In genomic region chr1:41843378-41843777, GRCh38 we compare ENCODE assay signal across 21 cellular contexts.
A peak's percentile ranks its signal among the peaks of the same experiment; 100 is the strongest.
DNase-seq lines count a peak whose midpoint lies in the region; ATAC-seq and TF ChIP-seq lines count a peak whose summit lies in the region.
"Had no signal": no experiment of that assay in that cellular context is flagged by ENCODE, and none has a peak within 500 bp of the region (broad histone marks: within the 10 kb centered on the region; RNA-seq: fewer than 3 reads in every experiment).

No MANE protein-coding gene starts in this region.

- no peak overlapping the region for H3K4me3 Mint-ChIP-seq in nephron progenitor cell
- no peak overlapping the region for H3K4me3 Mint-ChIP-seq in natural killer cell
- H3K4me3 Mint-ChIP-seq in effector memory CD8-positive, alpha-beta T cell: no peak overlapping the region
- H3K4me3 Mint-ChIP-seq: naive thymus-derived CD8-positive, alpha-beta T cell had no signal

- H3K27ac Mint-ChIP-seq in nephron progenitor cell (peak overlapping the region; percentile 79), natural killer cell (peak overlapping the region in 1 of 2 donors; percentile 70)
- peak overlapping the region in 1 of 2 donors; percentile 47 for H3K27ac Mint-ChIP-seq in effector memory CD8-positive, alpha-beta T cell

- TF ChIP-seq POLR2A in transverse colon (IDR thresholded peaks at IDR 0.05): no peak

- no peak overlapping the region for H3K4me3 ChIP-seq in epithelial cell of esophagus (ENCODE audit: low read length)
- H3K4me3 ChIP-seq in transverse colon: no peak overlapping the region
- H3K4me3 ChIP-seq: adrenal gland; BLaER1 treated with 17β-estradiol and CSF1 and Interleukin-3, amounts not matched to agents 10 nM and 100 nM; heart left ventricle had no signal

- peaks cover 52% of the 10 kb centered on the region for H3K4me1 Mint-ChIP-seq in nephron progenitor cell
- H3K4me1 Mint-ChIP-seq in natural killer cell: peaks cover 25 to 38% of the 10 kb centered on the region in 2 donors
- H3K4me1 Mint-ChIP-seq in effector memory CD8-positive, alpha-beta T cell (ENCODE audit: low read depth in 2 of 2): peaks cover 11 to 17% of the 10 kb centered on the region in 2 donors

- H3K27me3 Mint-ChIP-seq in nephron progenitor cell (ENCODE audit: low read depth, poor library complexity): peaks cover 9% of the 10 kb centered on the region
- no peaks in the 10 kb centered on the region for H3K27me3 Mint-ChIP-seq in natural killer cell (ENCODE audit: low read depth in 2 of 2)
- no peaks in the 10 kb centered on the region for H3K27me3 Mint-ChIP-seq in effector memory CD8-positive, alpha-beta T cell
- H3K27me3 Mint-ChIP-seq: naive thymus-derived CD8-positive, alpha-beta T cell had no signal

- H3K9me3 ChIP-seq in transverse colon: no peaks in the 10 kb centered on the region
- H3K9me3 ChIP-seq: adrenal gland; BLaER1 treated with 17β-estradiol and CSF1 and Interleukin-3, amounts not matched to agents 10 nM and 100 nM; heart left ventricle had no signal

- no peaks in the 10 kb centered on the region for H3K9me3 Mint-ChIP-seq in nephron progenitor cell
- no peaks in the 10 kb centered on the region for H3K9me3 Mint-ChIP-seq in natural killer cell
- H3K9me3 Mint-ChIP-seq in effector memory CD8-positive, alpha-beta T cell: no peaks in the 10 kb centered on the region
- H3K9me3 Mint-ChIP-seq: naive thymus-derived CD8-positive, alpha-beta T cell had no signal

- TF ChIP-seq EP300 in transverse colon (IDR thresholded peaks at IDR 0.05; ENCODE audit: low read depth): no peak

- no peaks in the 10 kb centered on the region for H3K36me3 Mint-ChIP-seq in nephron progenitor cell (ENCODE audit: low read depth)
- H3K36me3 Mint-ChIP-seq in natural killer cell: peaks cover 7% of the 10 kb centered on the region
- H3K36me3 Mint-ChIP-seq in effector memory CD8-positive, alpha-beta T cell (ENCODE audit: insufficient read depth): peaks cover 4% of the 10 kb centered on the region

- TF ChIP-seq CTCF in epithelial cell of esophagus (IDR thresholded peaks at IDR 0.05; ENCODE audit: insufficient read depth, low read depth, low read length, missing control alignments) (no peak), nephron progenitor cell (IDR thresholded peaks at IDR 0.05) (no peak), transverse colon (IDR thresholded peaks at IDR 0.05) (no peak), natural killer cell (IDR thresholded peaks at IDR 0.05) (no peak)

- no peak for ATAC-seq in natural killer cell
- ATAC-seq in effector memory CD8-positive, alpha-beta T cell (replicated peaks): no peak
- ATAC-seq: left colon; naive thymus-derived CD8-positive, alpha-beta T cell had no signal

- H3K36me3 ChIP-seq in transverse colon: no peaks in the 10 kb centered on the region
- H3K36me3 ChIP-seq: adrenal gland; BLaER1 treated with 17β-estradiol and CSF1 and Interleukin-3, amounts not matched to agents 10 nM and 100 nM; heart left ventricle had no signal

- no peak overlapping the region for H3K27ac ChIP-seq in transverse colon
- H3K27ac ChIP-seq: adrenal gland; BLaER1 treated with 17β-estradiol and CSF1 and Interleukin-3, amounts not matched to agents 10 nM and 100 nM had no signal

- in situ Hi-C loops in transverse colon (cut with MboI; ENCODE audit: low pct_ligation_motif_present in 1 of 4, low pct_unique_long_range_greater_than_20kb in 1 of 4, low sequenced_read_pairs in 3 of 4): no loop called here

- H3K27me3 ChIP-seq in transverse colon: no peaks in the 10 kb centered on the region
- H3K27me3 ChIP-seq: adrenal gland; BLaER1 treated with 17β-estradiol and CSF1 and Interleukin-3, amounts not matched to agents 10 nM and 100 nM; heart left ventricle had no signal

- intact Hi-C loops in transverse colon (cut with DNase I; ENCODE audit: low total_unique reads): no loop called here
- intact Hi-C loops in natural killer cell (cut with micrococcal nuclease): no loop called here

- H3K4me1 ChIP-seq in transverse colon: no peaks in the 10 kb centered on the region

- DNase-seq in EL (peak; percentile 65), RPMI7951 (ENCODE audit: low read depth) (peak; percentile 80), epithelial cell of esophagus (ENCODE audit: low read depth) (peak; percentile 13), nephron progenitor cell (no peak), transverse colon (no peak), natural killer cell (no peak)
- no peak for DNase-seq in activated CD4-positive, CD25-positive, alpha-beta regulatory T cell (lab: John Stamatoyannopoulos, UW)
- DNase-seq in effector memory CD8-positive, alpha-beta T cell: no peak
- DNase-seq: activated CD4-positive, alpha-beta T cell treated with anti-CD3 and anti-CD28 coated beads for 48 hours; adrenal gland; effector CD8-positive, alpha-beta T cell; heart left ventricle; left colon; naive thymus-derived CD8-positive, alpha-beta T cell; NCI-H146; NCI-H526 treated with DMSO at 0.1 percent for 48 hours; right cardiac atrium; RPMI8226; stimulated activated CD4-positive, alpha-beta T cell treated with anti-CD3 and anti-CD28 coated beads, Interleukin-4, amount 100 ng/mL, for 1 hour; T-helper 2 cell had no signal

- WGBS in transverse colon (ENCODE audit: low coverage in 1 of 2), 2 donors: 69 to 74% methylated on average over 4 of the region's 4 CpGs

Comparison
In these comparisons a context has a peak if more than half of its experiments do, and no peak if none do; other contexts are left out.
1. DNase-seq: peak in EL (single experiment), RPMI7951 (single experiment) and epithelial cell of esophagus (single experiment); none in nephron progenitor cell (single experiment), transverse colon (single experiment), activated CD4-positive, CD25-positive, alpha-beta regulatory T cell (0 of 4), natural killer cell (single experiment) and effector memory CD8-positive, alpha-beta T cell (0 of 3).